8 cellular contexts compared by ENCODE assay signal in the genomic region with DNA sequence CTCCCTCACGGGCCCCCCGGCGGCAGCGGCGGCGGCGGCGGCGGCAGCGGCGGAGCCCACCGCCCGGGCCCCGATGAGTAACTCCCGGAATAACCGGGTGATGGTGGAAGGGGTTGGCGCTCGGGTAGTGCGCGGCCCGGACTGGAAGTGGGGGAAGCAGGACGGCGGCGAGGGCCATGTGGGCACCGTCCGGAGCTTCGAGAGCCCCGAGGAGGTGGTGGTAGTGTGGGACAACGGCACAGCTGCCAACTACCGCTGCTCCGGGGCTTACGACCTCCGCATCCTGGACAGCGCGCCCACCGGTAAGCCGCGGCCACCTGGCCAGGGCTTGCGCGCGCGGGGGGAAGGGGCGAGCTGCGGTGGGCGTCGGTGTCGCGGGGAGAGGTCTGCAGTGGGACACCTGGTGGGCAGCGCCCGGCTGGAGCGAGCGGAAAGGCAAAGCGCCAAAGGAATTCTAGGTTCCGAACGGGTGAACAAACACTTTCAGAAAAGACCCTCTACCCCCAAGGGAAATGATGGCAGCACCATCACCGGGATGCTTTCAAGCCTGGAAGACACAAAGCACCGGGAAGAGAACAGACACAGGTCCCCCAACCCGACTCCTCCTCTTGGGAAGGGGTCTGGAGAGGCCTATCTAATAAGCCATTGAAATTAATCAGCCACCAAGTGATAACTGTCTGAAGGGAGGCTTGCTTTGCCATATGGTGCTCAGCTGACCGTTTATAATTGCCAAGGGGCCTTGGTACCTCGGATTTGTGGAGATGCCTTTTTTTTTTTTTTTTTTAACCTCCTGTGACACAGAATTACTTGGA. TPM values are rescaled to one million over a fixed set of nuclear protein-coding genes. Genes with fewer than 3 reads are reported as not detected.
DNase-seq lines count a peak whose midpoint lies in the region; ATAC-seq and TF ChIP-seq lines count a peak whose summit lies in the region.

No MANE protein-coding gene starts in this region.

- H3K27me3 ChIP-seq in cardiac muscle cell: no peaks in the 10 kb centered on the region

- no peaks in the 10 kb centered on the region for H3K36me3 ChIP-seq in cardiac muscle cell

- peak overlapping the region; percentile 94 for H3K27ac ChIP-seq in cardiac muscle cell

- H3K9me3 ChIP-seq in cardiac muscle cell (ENCODE audit: low read depth): no peaks in the 10 kb centered on the region

- peak overlapping the region; percentile 91 for H3K27ac Mint-ChIP-seq in progenitor cell of endocrine pancreas

- ATAC-seq in HG02759 (IDR thresholded peaks at IDR 0.05; ENCODE audit: unreplicated experiment): peak; percentile 18

- H3K4me3 Mint-ChIP-seq in progenitor cell of endocrine pancreas (ENCODE audit: low read depth): peak overlapping the region; percentile 86

- H3K4me3 ChIP-seq in cardiac muscle cell: peak overlapping the region; percentile 74

- peaks cover 6% of the 10 kb centered on the region for H3K9me3 Mint-ChIP-seq in progenitor cell of endocrine pancreas (ENCODE audit: low read depth)

- peak; percentile 32 for DNase-seq in NK-92 treated with Interleukin-12 subunit alpha and Interleukin-12 subunit beta, amount 100 ng/mL, for 24 hours (lab: John Stamatoyannopoulos, UW)
- no peak for DNase-seq in NK-92 (lab: John Stamatoyannopoulos, UW; ENCODE audit: unreplicated experiment)
- DNase-seq in NCI-H524 (lab: John Stamatoyannopoulos, UW): peak; percentile 73 to 85
- peak; percentile 29 for DNase-seq in activated naive CD4-positive, alpha-beta T cell treated with Interleukin-2 at 50 U/mL for 16 hours
- DNase-seq in cardiac muscle cell (ENCODE audit: low read depth in 1 of 2, low spot score in 1 of 2): peak in 1 of 2 donors; percentile 24
- DNase-seq in progenitor cell of endocrine pancreas (ENCODE audit: low spot score, unreplicated experiment): peak; percentile 31
- DNase-seq in H4 (ENCODE audit: low spot score): no peak

- peaks cover 28% of the 10 kb centered on the region for H3K4me1 Mint-ChIP-seq in progenitor cell of endocrine pancreas (ENCODE audit: low read depth)

- TF ChIP-seq CTCF in cardiac muscle cell (IDR thresholded peaks at IDR 0.05; ENCODE audit: low read depth, low read length) (no peak), progenitor cell of endocrine pancreas (IDR thresholded peaks at IDR 0.05; ENCODE audit: unreplicated experiment) (peak; percentile 28)

- peaks cover 7% of the 10 kb centered on the region for H3K4me1 ChIP-seq in cardiac muscle cell (ENCODE audit: low read depth)

- no peaks in the 10 kb centered on the region for H3K27me3 Mint-ChIP-seq in progenitor cell of endocrine pancreas

- no peaks in the 10 kb centered on the region for H3K36me3 Mint-ChIP-seq in progenitor cell of endocrine pancreas (ENCODE audit: insufficient read depth)

RNA-seq across cellular contexts. Expression of a gene that starts 1.1 kb away (rescaled TPM):
- total RNA-seq in cardiac muscle cell: 32.2 and 46.8 TPM in 2 replicates
- polyA plus RNA-seq in cardiac muscle cell: 8.9 and 12.8 TPM in 2 replicates
- total RNA-seq in progenitor cell of endocrine pancreas: 79.5 and 81.3 TPM in 2 replicates
- total RNA-seq in H4 (2014; rRNA removed; shearing (Covaris generic)): 27.1 and 35.8 TPM in 2 replicates

RNA-seq across cellular contexts. Expression of a gene that starts 37.1 kb away (rescaled TPM):
- total RNA-seq in cardiac muscle cell: 5.2 and 5.7 TPM in 2 replicates
- polyA plus RNA-seq in cardiac muscle cell: 10.9 and 11.0 TPM in 2 replicates
- 19.8 and 21.1 TPM in 2 replicates for total RNA-seq in progenitor cell of endocrine pancreas
- total RNA-seq in H4 (2014; rRNA removed; shearing (Covaris generic)): 12.9 and 16.2 TPM in 2 replicates

Comparison
In these comparisons a context has a peak if more than half of its experiments do, and no peak if none do; other contexts are left out.
1. DNase-seq: peak in NK-92 treated with Interleukin-12 subunit alpha and Interleukin-12 subunit beta, amount 100 ng/mL, for 24 hours (single experiment), NCI-H524 (2 of 2), activated naive CD4-positive, alpha-beta T cell treated with Interleukin-2 at 50 U/mL for 16 hours (single experiment) and progenitor cell of endocrine pancreas (single experiment); none in NK-92 (single experiment) and H4 (single experiment).